Comparison of ENCODE assay signal across 11 cellular contexts in genomic region chr1:167430849-167431242, GRCh38.
DNase-seq lines count a peak whose midpoint lies in the region; ATAC-seq lines count a peak whose summit lies in the region.
"Had no signal": no experiment of that assay in that cellular context is flagged by ENCODE, and none has a peak within 500 bp of the region (broad histone marks: within the 10 kb centered on the region; RNA-seq: fewer than 3 reads in every experiment).

No MANE protein-coding gene starts in this region.

- ATAC-seq in activated T-cell treated with anti-CD3 and anti-CD28 coated beads, Interleukin-2, amount 50 U/mL, for 4 hours, result peak; percentile 15 to 39
- ATAC-seq in HG02885 (IDR thresholded peaks at IDR 0.05; ENCODE audit: poor library complexity, unreplicated experiment), result peak; percentile 15
- peak; percentile 17 for ATAC-seq in activated naive CD8-positive, alpha-beta T cell treated with anti-CD3 and anti-CD28 coated beads, Interleukin-2, amount 50 U/mL, for 24 hours

- peaks cover 55% of the 10 kb centered on the region for H3K4me1 Mint-ChIP-seq in activated T-cell treated with anti-CD3 and anti-CD28 coated beads, Interleukin-2, amount 50 U/mL, for 4 hours (ENCODE audit: low read depth)
- peaks cover 39% of the 10 kb centered on the region for H3K4me1 Mint-ChIP-seq in activated naive CD8-positive, alpha-beta T cell treated with anti-CD3 and anti-CD28 coated beads, Interleukin-2, amount 50 U/mL, for 24 hours

- peak overlapping the region; percentile 78 for H3K27ac Mint-ChIP-seq in activated naive CD8-positive, alpha-beta T cell treated with anti-CD3 and anti-CD28 coated beads, Interleukin-2, amount 50 U/mL, for 24 hours

- H3K4me3 Mint-ChIP-seq in activated T-cell treated with anti-CD3 and anti-CD28 coated beads, Interleukin-2, amount 50 U/mL, for 4 hours, result no peak overlapping the region
- no peak overlapping the region for H3K4me3 Mint-ChIP-seq in activated naive CD8-positive, alpha-beta T cell treated with anti-CD3 and anti-CD28 coated beads, Interleukin-2, amount 50 U/mL, for 24 hours
- H3K4me3 Mint-ChIP-seq: activated naive CD4-positive, alpha-beta T cell treated with anti-CD3 and anti-CD28 coated beads, Interleukin-2, amount 50 U/mL, for 24 hours had no signal

- no peaks in the 10 kb centered on the region for H3K27me3 Mint-ChIP-seq in activated T-cell treated with anti-CD3 and anti-CD28 coated beads, Interleukin-2, amount 50 U/mL, for 4 hours (ENCODE audit: low read depth)
- H3K27me3 Mint-ChIP-seq in activated naive CD8-positive, alpha-beta T cell treated with anti-CD3 and anti-CD28 coated beads, Interleukin-2, amount 50 U/mL, for 24 hours, result no peaks in the 10 kb centered on the region
- H3K27me3 Mint-ChIP-seq: activated naive CD4-positive, alpha-beta T cell treated with anti-CD3 and anti-CD28 coated beads, Interleukin-2, amount 50 U/mL, for 24 hours had no signal

- DNase-seq in activated T-cell treated with anti-CD3 and anti-CD28 coated beads, Interleukin-2, amount 50 U/mL, for 4 hours, result no peak
- no peak for DNase-seq in activated T-cell treated with anti-CD3 and anti-CD28 coated beads, Interleukin-2, amount 50 U/mL, for 48 hours
- DNase-seq in activated naive CD8-positive, alpha-beta T cell treated with anti-CD3 and anti-CD28 coated beads, Interleukin-2, amount 50 U/mL, for 24 hours, result no peak
- DNase-seq in retina (peak; percentile 47), NCI-H510A (lab: John Stamatoyannopoulos, UW) (no peak), NCI-H1694 treated with DMSO at 0.1 percent for 48 hours (lab: John Stamatoyannopoulos, UW) (no peak), NCI-H187 treated with DMSO at 0.1 percent for 48 hours (lab: John Stamatoyannopoulos, UW) (no peak)
- DNase-seq: GDM1, NCI-H1930 had no signal

- H3K9me3 Mint-ChIP-seq in activated T-cell treated with anti-CD3 and anti-CD28 coated beads, Interleukin-2, amount 50 U/mL, for 4 hours, result no peaks in the 10 kb centered on the region
- H3K9me3 Mint-ChIP-seq in activated naive CD8-positive, alpha-beta T cell treated with anti-CD3 and anti-CD28 coated beads, Interleukin-2, amount 50 U/mL, for 24 hours, result no peaks in the 10 kb centered on the region
- H3K9me3 Mint-ChIP-seq: activated naive CD4-positive, alpha-beta T cell treated with anti-CD3 and anti-CD28 coated beads, Interleukin-2, amount 50 U/mL, for 24 hours had no signal

- H3K36me3 Mint-ChIP-seq in activated T-cell treated with anti-CD3 and anti-CD28 coated beads, Interleukin-2, amount 50 U/mL, for 4 hours (ENCODE audit: insufficient read depth), result peaks cover 20% of the 10 kb centered on the region
- peaks cover 23% of the 10 kb centered on the region for H3K36me3 Mint-ChIP-seq in activated naive CD8-positive, alpha-beta T cell treated with anti-CD3 and anti-CD28 coated beads, Interleukin-2, amount 50 U/mL, for 24 hours (ENCODE audit: low read depth)
